ENCODE assay signal across 24 cellular contexts in genomic region chr19:30479657-30480056, GRCh38.
"Had no signal": no experiment of that assay in that cellular context is flagged by ENCODE, and none has a peak within 500 bp of the region (broad histone marks: within the 10 kb centered on the region; RNA-seq: fewer than 3 reads in every experiment).

No MANE protein-coding gene starts in this region.

- H3K36me3 Mint-ChIP-seq: activated CD8-positive, alpha-beta memory T cell treated with anti-CD3 and anti-CD28 coated beads, Interleukin-2, amount 10 ng/mL, durations not matched to agents 7 days and 5 days; activated naive CD8-positive, alpha-beta T cell; WTC11 had no signal

- H3K4me3 Mint-ChIP-seq: activated CD8-positive, alpha-beta memory T cell treated with anti-CD3 and anti-CD28 coated beads, Interleukin-2, amount 10 ng/mL, durations not matched to agents 7 days and 5 days; activated CD8-positive, alpha-beta T cell treated with anti-CD3 and anti-CD28 coated beads, Interleukin-2, amount 10 ng/mL, durations not matched to agents 7 days and 5 days; activated naive CD8-positive, alpha-beta T cell; endodermal cell; naive B cell; WTC11 had no signal

- H3K27ac ChIP-seq: adrenal gland, body of pancreas, cardiac muscle cell, coronary artery, foreskin keratinocyte, SK-N-MC, spleen, upper lobe of left lung had no signal

- H3K4me3 ChIP-seq: adrenal gland, body of pancreas, cardiac muscle cell, coronary artery, SK-N-MC, spleen, upper lobe of left lung had no signal

- H3K27ac Mint-ChIP-seq: activated CD8-positive, alpha-beta memory T cell treated with anti-CD3 and anti-CD28 coated beads, Interleukin-2, amount 10 ng/mL, durations not matched to agents 7 days and 5 days; activated CD8-positive, alpha-beta T cell treated with anti-CD3 and anti-CD28 coated beads, Interleukin-2, amount 10 ng/mL, durations not matched to agents 7 days and 5 days; activated naive CD8-positive, alpha-beta T cell; activated T-helper 2 cell treated with anti-CD3 and anti-CD28 coated beads, Interferon-gamma antibody, Interleukin-2, Interleukin-4, amounts not matched to agents 10 μg/mL and 5 μg/mL and 100 μg/mL, durations not matched to agents 14 hours and 24 hours and 36 hours; endodermal cell had no signal

- H3K4me1 Mint-ChIP-seq: activated CD8-positive, alpha-beta memory T cell treated with anti-CD3 and anti-CD28 coated beads, Interleukin-2, amount 10 ng/mL, durations not matched to agents 7 days and 5 days; endodermal cell; naive B cell; WTC11 had no signal

- H3K27me3 Mint-ChIP-seq: activated CD8-positive, alpha-beta memory T cell treated with anti-CD3 and anti-CD28 coated beads, Interleukin-2, amount 10 ng/mL, durations not matched to agents 7 days and 5 days had no signal

- H3K9me3 Mint-ChIP-seq: activated T-helper 2 cell treated with anti-CD3 and anti-CD28 coated beads, Interferon-gamma antibody, Interleukin-2, Interleukin-4, amounts not matched to agents 10 μg/mL and 5 μg/mL and 100 μg/mL, durations not matched to agents 14 hours and 24 hours and 36 hours; endodermal cell had no signal

- H3K27me3 ChIP-seq: adrenal gland, body of pancreas, cardiac muscle cell, foreskin keratinocyte, upper lobe of left lung had no signal

- H3K4me1 ChIP-seq: body of pancreas, foreskin keratinocyte, upper lobe of left lung had no signal

- DNase-seq: activated CD4-positive, alpha-beta T cell treated with anti-CD3 and anti-CD28 coated beads, Interleukin-2, amount 50 U/mL, for 1 hour; activated CD8-positive, alpha-beta memory T cell treated with anti-CD3 and anti-CD28 coated beads, Interleukin-2, amount 10 ng/mL, durations not matched to agents 7 days and 5 days; activated CD8-positive, alpha-beta T cell treated with anti-CD3 and anti-CD28 coated beads, Interleukin-2, amount 10 ng/mL, durations not matched to agents 7 days and 5 days; activated naive CD4-positive, alpha-beta T cell; activated T-cell treated with anti-CD3 and anti-CD28 coated beads, Interleukin-2, amount 50 U/mL, for 48 hours; aorta; endodermal cell; foreskin keratinocyte; mammary epithelial cell; naive B cell; posterior cingulate gyrus; right cardiac atrium; spleen; stimulated activated naive CD4-positive, alpha-beta T cell treated with Interleukin-2 at 50 U/mL for 16 hours; T-helper 2 cell; upper lobe of left lung had no signal

- H3K9me3 ChIP-seq: adrenal gland, body of pancreas, upper lobe of left lung had no signal
